In the genomic region with DNA sequence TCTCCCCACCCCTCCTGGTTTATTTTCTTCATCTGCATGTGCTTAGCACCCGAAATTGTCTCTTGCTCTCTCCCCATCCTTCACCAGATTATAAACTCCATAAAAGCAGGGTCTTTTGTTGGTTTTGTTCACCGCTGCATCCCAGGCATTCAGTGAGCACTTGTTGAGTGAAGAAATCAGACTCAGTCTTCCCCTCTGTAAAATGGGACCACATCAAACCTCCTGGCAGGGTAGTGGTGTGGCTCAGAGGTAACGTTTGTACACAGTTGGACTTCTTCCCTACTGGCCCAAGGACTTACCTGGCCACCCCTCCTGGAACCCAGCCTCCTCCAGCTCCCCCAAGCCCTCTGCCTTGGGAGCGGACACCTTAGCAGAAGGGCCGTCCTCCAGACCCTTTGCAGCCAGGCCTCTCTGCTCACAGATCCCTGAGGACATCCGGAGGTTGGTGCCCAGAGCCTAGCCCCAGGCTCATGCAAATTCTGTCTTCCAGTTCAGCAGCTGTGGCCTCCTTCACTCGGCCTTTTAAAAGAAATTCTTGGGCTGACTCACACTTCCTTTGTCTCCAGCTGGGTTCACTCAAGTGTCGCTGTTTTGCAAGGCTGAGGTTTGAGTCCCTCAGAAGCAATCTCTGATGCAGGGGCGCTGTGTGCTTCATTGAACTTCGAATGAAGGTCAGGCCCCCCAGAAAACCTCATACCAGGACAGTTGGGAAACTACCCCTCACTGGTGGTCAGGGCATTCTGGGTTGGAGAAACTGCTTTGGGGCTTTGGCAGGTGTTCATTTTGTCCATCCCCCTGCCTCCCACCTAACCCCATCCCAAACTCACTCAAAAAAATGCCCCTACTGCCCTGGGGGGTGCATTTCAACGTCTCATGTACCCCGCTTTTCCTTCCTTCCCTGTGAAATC, we compare ENCODE assay signal across 2 cellular contexts.
TF ChIP-seq lines count a peak whose summit lies in the region.

No MANE protein-coding gene starts in this region.

TF ChIP-seq in IMR-90, 13 proteins besides CTCF, POLR2A, EP300 and RAD21:
- no peak for TF ChIP-seq USF2 (IDR thresholded peaks at IDR 0.05; ENCODE audit: low read depth, low read length)
- TF ChIP-seq NFE2L2 (IDR thresholded peaks at IDR 0.05; ENCODE audit: low read depth, low read length) = no peak
- TF ChIP-seq RFX5 (IDR thresholded peaks at IDR 0.05; ENCODE audit: low read depth, low read length) = no peak
- TF ChIP-seq SMC3 (IDR thresholded peaks at IDR 0.05; ENCODE audit: low read depth, low read length) = 0 out of 2 replicates have a peak, but pooled peaks have one; percentile 3
- peak; percentile 77 for TF ChIP-seq FOS (IDR thresholded peaks at IDR 0.05; ENCODE audit: low read depth, low read length)
- TF ChIP-seq CEBPB (IDR thresholded peaks at IDR 0.05; ENCODE audit: low read depth, low read length) = peak; percentile 96
- 0 out of 2 replicates have a peak, but pooled peaks have one; percentile 22 for TF ChIP-seq MAZ (IDR thresholded peaks at IDR 0.05; ENCODE audit: borderline replicate concordance, low read depth, low read length)
- TF ChIP-seq MXI1 (IDR thresholded peaks at IDR 0.05; ENCODE audit: borderline replicate concordance, low read depth, low read length) = no peak
- 0 out of 2 replicates have a peak, but pooled peaks have one; percentile 8 for TF ChIP-seq BHLHE40 (IDR thresholded peaks at IDR 0.05; ENCODE audit: low read depth, low read length)
- TF ChIP-seq, protein P1, sequence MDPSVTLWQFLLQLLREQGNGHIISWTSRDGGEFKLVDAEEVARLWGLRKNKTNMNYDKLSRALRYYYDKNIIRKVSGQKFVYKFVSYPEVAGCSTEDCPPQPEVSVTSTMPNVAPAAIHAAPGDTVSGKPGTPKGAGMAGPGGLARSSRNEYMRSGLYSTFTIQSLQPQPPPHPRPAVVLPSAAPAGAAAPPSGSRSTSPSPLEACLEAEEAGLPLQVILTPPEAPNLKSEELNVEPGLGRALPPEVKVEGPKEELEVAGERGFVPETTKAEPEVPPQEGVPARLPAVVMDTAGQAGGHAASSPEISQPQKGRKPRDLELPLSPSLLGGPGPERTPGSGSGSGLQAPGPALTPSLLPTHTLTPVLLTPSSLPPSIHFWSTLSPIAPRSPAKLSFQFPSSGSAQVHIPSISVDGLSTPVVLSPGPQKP (IDR thresholded peaks at IDR 0.05; ENCODE audit: borderline replicate concordance, low read depth, low read length) = no peak
- TF ChIP-seq RCOR1 (IDR thresholded peaks at IDR 0.05; ENCODE audit: insufficient replicate concordance, low read length) = no peak
- no peak for TF ChIP-seq CHD1 (IDR thresholded peaks at IDR 0.05; ENCODE audit: low read depth, low read length)
- TF ChIP-seq MAFK (IDR thresholded peaks at IDR 0.05; ENCODE audit: low read depth, low read length) = no peak

TF ChIP-seq in WTC11, 78 proteins besides CTCF, POLR2A, EP300 and RAD21 (continues in another document):
- TF ChIP-seq MYBL2 (CRISPR knock-in tag; IDR thresholded peaks at IDR 0.05) = no peak
- TF ChIP-seq, protein P2, sequence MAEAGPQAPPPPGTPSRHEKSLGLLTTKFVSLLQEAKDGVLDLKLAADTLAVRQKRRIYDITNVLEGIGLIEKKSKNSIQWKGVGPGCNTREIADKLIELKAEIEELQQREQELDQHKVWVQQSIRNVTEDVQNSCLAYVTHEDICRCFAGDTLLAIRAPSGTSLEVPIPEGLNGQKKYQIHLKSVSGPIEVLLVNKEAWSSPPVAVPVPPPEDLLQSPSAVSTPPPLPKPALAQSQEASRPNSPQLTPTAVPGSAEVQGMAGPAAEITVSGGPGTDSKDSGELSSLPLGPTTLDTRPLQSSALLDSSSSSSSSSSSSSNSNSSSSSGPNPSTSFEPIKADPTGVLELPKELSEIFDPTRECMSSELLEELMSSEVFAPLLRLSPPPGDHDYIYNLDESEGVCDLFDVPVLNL (CRISPR knock-in tag; IDR thresholded peaks at IDR 0.05; ENCODE audit: borderline replicate concordance, low read depth) = no peak
- TF ChIP-seq ZNF671 (CRISPR knock-in tag; IDR thresholded peaks at IDR 0.05) = no peak
- TF ChIP-seq MXD4 (CRISPR knock-in tag; IDR thresholded peaks at IDR 0.05; ENCODE audit: borderline replicate concordance) = no peak
- TF ChIP-seq USF2 (CRISPR knock-in tag; IDR thresholded peaks at IDR 0.05) = no peak
- TF ChIP-seq, protein P3, sequence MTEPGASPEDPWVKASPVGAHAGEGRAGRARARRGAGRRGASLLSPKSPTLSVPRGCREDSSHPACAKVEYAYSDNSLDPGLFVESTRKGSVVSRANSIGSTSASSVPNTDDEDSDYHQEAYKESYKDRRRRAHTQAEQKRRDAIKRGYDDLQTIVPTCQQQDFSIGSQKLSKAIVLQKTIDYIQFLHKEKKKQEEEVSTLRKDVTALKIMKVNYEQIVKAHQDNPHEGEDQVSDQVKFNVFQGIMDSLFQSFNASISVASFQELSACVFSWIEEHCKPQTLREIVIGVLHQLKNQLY (CRISPR knock-in tag; IDR thresholded peaks at IDR 0.05) = no peak
- peak; percentile 56; the same call in 1 of the 2 replicates for TF ChIP-seq JUN (CRISPR knock-in tag; IDR thresholded peaks at IDR 0.05)
- no peak for TF ChIP-seq TEAD4 (CRISPR knock-in tag; IDR thresholded peaks at IDR 0.05)
- TF ChIP-seq SP1 (CRISPR knock-in tag; conservative IDR thresholded peaks at IDR 0.05) = peak; percentile 45; the same call in 1 of the 2 replicates
- TF ChIP-seq, protein P4, sequence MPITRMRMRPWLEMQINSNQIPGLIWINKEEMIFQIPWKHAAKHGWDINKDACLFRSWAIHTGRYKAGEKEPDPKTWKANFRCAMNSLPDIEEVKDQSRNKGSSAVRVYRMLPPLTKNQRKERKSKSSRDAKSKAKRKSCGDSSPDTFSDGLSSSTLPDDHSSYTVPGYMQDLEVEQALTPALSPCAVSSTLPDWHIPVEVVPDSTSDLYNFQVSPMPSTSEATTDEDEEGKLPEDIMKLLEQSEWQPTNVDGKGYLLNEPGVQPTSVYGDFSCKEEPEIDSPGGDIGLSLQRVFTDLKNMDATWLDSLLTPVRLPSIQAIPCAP (CRISPR knock-in tag; IDR thresholded peaks at IDR 0.05) = no peak
- TF ChIP-seq ATF1 (CRISPR knock-in tag; IDR thresholded peaks at IDR 0.05) = no peak
- TF ChIP-seq MAX (CRISPR knock-in tag; IDR thresholded peaks at IDR 0.05) = 0 out of 2 replicates have a peak, but pooled peaks have one; percentile 18
- TF ChIP-seq FOXK1 (CRISPR knock-in tag; IDR thresholded peaks at IDR 0.05) = 0 out of 2 replicates have a peak, but pooled peaks have one; percentile 44
- peak; percentile 99 for TF ChIP-seq GTF2I (CRISPR knock-in tag; conservative IDR thresholded peaks at IDR 0.05)
- no peak for TF ChIP-seq IRF2 (CRISPR knock-in tag; IDR thresholded peaks at IDR 0.05; ENCODE audit: borderline replicate concordance, low read depth)
- TF ChIP-seq ESRRA (CRISPR knock-in tag; IDR thresholded peaks at IDR 0.05; ENCODE audit: borderline replicate concordance) = no peak
- TF ChIP-seq NR2C2 (CRISPR knock-in tag; IDR thresholded peaks at IDR 0.05) = no peak
- no peak for TF ChIP-seq EMX1 (CRISPR knock-in tag; IDR thresholded peaks at IDR 0.05)
- TF ChIP-seq GABPB1 (CRISPR knock-in tag; IDR thresholded peaks at IDR 0.05) = no peak
- TF ChIP-seq TEAD1 (CRISPR knock-in tag; IDR thresholded peaks at IDR 0.05) = peak; percentile 95
- peak; percentile 75; the same call in 1 of the 2 replicates for TF ChIP-seq ETV6 (CRISPR knock-in tag; IDR thresholded peaks at IDR 0.05)
- TF ChIP-seq ZNF281 (CRISPR knock-in tag; IDR thresholded peaks at IDR 0.05) = no peak
- no peak for TF ChIP-seq NFYB (CRISPR knock-in tag; conservative IDR thresholded peaks at IDR 0.05; ENCODE audit: low read depth)
- TF ChIP-seq SMAD3 (CRISPR knock-in tag; IDR thresholded peaks at IDR 0.05; ENCODE audit: borderline replicate concordance) = peak; percentile 44; the same call in 1 of the 2 replicates
- 0 out of 2 replicates have a peak, but pooled peaks have one; percentile 70 for TF ChIP-seq ZBTB43 (CRISPR knock-in tag; IDR thresholded peaks at IDR 0.05)
- TF ChIP-seq ATF3 (CRISPR knock-in tag; conservative IDR thresholded peaks at IDR 0.05) = no peak
- TF ChIP-seq PRRX2 (CRISPR knock-in tag; IDR thresholded peaks at IDR 0.05) = no peak
- TF ChIP-seq PRDM15 (CRISPR knock-in tag; IDR thresholded peaks at IDR 0.05) = no peak
- no peak for TF ChIP-seq ZNF263 (CRISPR knock-in tag; IDR thresholded peaks at IDR 0.05; ENCODE audit: low read depth)
- TF ChIP-seq ATF6 (CRISPR knock-in tag; IDR thresholded peaks at IDR 0.05) = no peak
- TF ChIP-seq FOXP1 (CRISPR knock-in tag; IDR thresholded peaks at IDR 0.05; ENCODE audit: borderline replicate concordance) = 0 out of 2 replicates have a peak, but pooled peaks have one; percentile 27
- TF ChIP-seq ELF4 (CRISPR knock-in tag; IDR thresholded peaks at IDR 0.05; ENCODE audit: low read depth) = no peak
- TF ChIP-seq NFE2L1 (CRISPR knock-in tag; IDR thresholded peaks at IDR 0.05) = peak; percentile 68; the same call in 1 of the 2 replicates
